In the genomic region with DNA sequence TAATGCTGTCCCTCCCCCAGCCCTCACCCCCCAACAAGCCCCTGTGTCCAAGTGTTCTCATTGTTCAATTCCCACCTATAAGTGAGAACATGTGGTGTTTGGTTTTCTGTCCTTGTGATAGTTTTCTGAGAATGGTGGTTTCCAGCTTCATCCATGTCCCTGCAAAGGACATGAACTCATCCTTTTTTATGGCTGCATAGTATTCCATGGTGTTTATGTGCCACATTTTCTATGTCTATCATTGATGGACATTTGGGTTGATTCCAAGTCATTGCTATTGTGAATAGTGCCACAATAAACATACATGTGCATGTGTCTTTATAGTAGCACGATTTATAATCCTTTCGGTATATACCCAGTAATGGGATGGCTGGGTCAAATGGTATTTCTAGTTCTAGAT, we compare ENCODE assay signal across 11 cellular contexts. TPM values are rescaled to one million over a fixed set of nuclear protein-coding genes. Genes with fewer than 3 reads are reported as not detected.
DNase-seq lines count a peak whose midpoint lies in the region; ATAC-seq, FAIRE-seq and TF ChIP-seq lines count a peak whose summit lies in the region.
"Not testable (repeated sequence)": the region's sequence is repeated elsewhere in the genome, so short reads cannot be mapped to it uniquely, and the experiment has no call there.
"Had no signal": no experiment of that assay in that cellular context is flagged by ENCODE, and none has a peak within 500 bp of the region (broad histone marks: within the 10 kb centered on the region; RNA-seq: fewer than 3 reads in every experiment).

No MANE protein-coding gene starts in this region.

- not testable (repeated sequence) for H3K36me3 ChIP-seq in HEK293 (ENCODE audit: control insufficient read depth in 2 of 2, insufficient read depth in 1 of 2, low read length in 2 of 2); K562 (ENCODE audit: control insufficient read depth, insufficient read depth, low read length)

- CTCF ChIA-PET in HEK293 (lab: Yijun Ruan, JAX) = interaction anchor here (0.7 kb wide), 1 partner anchor 349 kb away, joined by 3 read pairs; no protein-coding TSS in a partner anchor
- CTCF ChIA-PET in K562 (lab: Yijun Ruan, JAX; ENCODE audit: low intra/inter-chr PET ratio) = not testable (repeated sequence)

- not testable (repeated sequence) for H3K79me2 ChIP-seq in K562 (ENCODE audit: control insufficient read depth, insufficient read depth, low read length)

- intact Hi-C loops in K562 (cut with micrococcal nuclease) = not testable (repeated sequence)

- H3K9ac ChIP-seq in K562 (ENCODE audit: insufficient read depth in 1 of 2, low read depth in 2 of 2, low read length in 2 of 2) = not testable (repeated sequence)

- TF ChIP-seq EP300 in K562 (IDR thresholded peaks at IDR 0.05; ENCODE audit: low read length) = not testable (repeated sequence)

- TF ChIP-seq POLR2A in K562 (conservative IDR thresholded peaks at IDR 0.05) = not testable (repeated sequence)

- DNase-seq in K562 (ENCODE audit: extremely low read depth in 1 of 4, low spot score in 3 of 4) = not testable (repeated sequence)
- DNase-seq in mesenteric fat pad (ENCODE audit: low spot score) = peak; percentile 4

- not testable (repeated sequence) for H3K4me2 ChIP-seq in K562 (ENCODE audit: insufficient read depth, low read length)

- not testable (repeated sequence) for FAIRE-seq in K562 (lab: Jason Lieb, UNC)

- H3K4me3 ChIP-seq in HEK293 (ENCODE audit: low read depth, low read length); K562: not testable (repeated sequence)

- POLR2A ChIA-PET in HEK293 (lab: Yijun Ruan, JAX); K562 (lab: Yijun Ruan, JAX): not testable (repeated sequence)

- not testable (repeated sequence) for H3K9me3 ChIP-seq in HEK293 (ENCODE audit: control insufficient read depth, insufficient read depth, low read depth, low read length); K562 (replicated peaks; ENCODE audit: control insufficient read depth, insufficient read depth, low read depth, low read length)

- H2AFZ ChIP-seq in K562 (ENCODE audit: low read depth, low read length) = not testable (repeated sequence)

- not testable (repeated sequence) for H3K27me3 ChIP-seq in K562 (ENCODE audit: control insufficient read depth in 2 of 2, insufficient read depth in 2 of 2, low read length in 2 of 2)

- 71% methylated on average over 2 of the region's 2 CpGs for WGBS in K562 (ENCODE audit: insufficient coverage, low coverage, missing lambda C conversion rate)

- H4K20me1 ChIP-seq in K562 (replicated peaks; ENCODE audit: control insufficient read depth, insufficient read depth, low read length) = not testable (repeated sequence)

- not testable (repeated sequence) for H3K9me1 ChIP-seq in K562 (ENCODE audit: control insufficient read depth, insufficient read depth, low read length)

- H3K27ac ChIP-seq in HEK293 (ENCODE audit: extremely low read depth, low read depth, low read length); K562 (ENCODE audit: extremely low read depth, low read depth, low read length): not testable (repeated sequence)

- not testable (repeated sequence) for TF ChIP-seq RAD21 in K562 (CRISPR knock-in tag; conservative IDR thresholded peaks at IDR 0.05 in 1 of 2, IDR thresholded peaks at IDR 0.05 in 1 of 2)

- TF ChIP-seq CTCF in HEK293 (tag by site-specific recombination; IDR thresholded peaks at IDR 0.05); K562 (IDR thresholded peaks at IDR 0.05 in 2 of 3, conservative IDR thresholded peaks at IDR 0.05 in 1 of 3; ENCODE audit: insufficient read depth in 2 of 3, low read depth in 1 of 3, low read length in 3 of 3): not testable (repeated sequence)

- not testable (repeated sequence) for ATAC-seq in K562

- in situ Hi-C loops in K562 (cut with MboI) = not testable (repeated sequence)

- not testable (repeated sequence) for BruUV-seq in K562 (replicated peaks; lab: Mats Ljungman, UMichigan)

- not testable (repeated sequence) for H3K4me1 ChIP-seq in HEK293 (ENCODE audit: control insufficient read depth, insufficient read depth, low read length); K562 (replicated peaks in 1 of 2; ENCODE audit: control insufficient read depth in 2 of 2, insufficient read depth in 2 of 2, low read length in 2 of 2)

RNA-seq across cellular contexts. Expression of a gene that starts 15.6 kb away (rescaled TPM):
- 3.7 and 6.1 TPM in 2 replicates for total RNA-seq in K562 (2011; cell fraction: chromatin; rRNA removed; ENCODE audit: low replicate concordance)
- total RNA-seq in K562 (2011; cell fraction: nucleolus; rRNA removed) = 3.4 and 4.8 TPM in 2 replicates
- total RNA-seq in K562 (2011; cell fraction: nucleoplasm; rRNA removed) = 6.5 and 8.4 TPM in 2 replicates
- total RNA-seq in K562 (2014; rRNA removed) = 0.82 and 1.1 TPM in 2 replicates
- total RNA-seq in K562 (2014; rRNA removed; fragmentation: Illumina TruSeq; extraction: Trizol) = 0.95 and 1.1 TPM in 2 replicates
- 0.98 and 1.1 TPM in 2 replicates for total RNA-seq in K562 (2015; rRNA removed; fragmentation: Illumina TruSeq; extraction: Trizol)
- 3.4 and 3.8 TPM in 2 replicates for total RNA-seq in K562 (2021)
- 4.0 and 4.4 TPM in 2 replicates for polyA plus RNA-seq in K562 (2011; rRNA removed)
- 6.2 and 6.4 TPM in 2 replicates for polyA plus RNA-seq in K562 (2011; cell fraction: cytosol; rRNA removed)
- 7.2 and 10.3 TPM in 2 replicates for polyA plus RNA-seq in K562 (2011; cell fraction: nucleus; rRNA removed)
- polyA plus RNA-seq in K562 (2012) = 2.0 and 3.4 TPM in 2 replicates
- polyA plus RNA-seq in K562 (2014; fragmentation: Illumina TruSeq; extraction: Trizol) = 3.5 TPM in 2 replicates
- under 1 TPM; 0.28 to 0.42 TPM for polyA plus RNA-seq in K562 (2014; fragmentation: Nextera tagmentation; extraction: Ambion mirVana)
- 3.7 and 3.9 TPM in 2 replicates for polyA plus RNA-seq in K562 (2014; rRNA removed)
- polyA minus RNA-seq in K562 (2011; rRNA and poly(A)+ RNA removed) = 2.5 and 3.3 TPM in 2 replicates
- 1.5 and 2.5 TPM in 2 replicates for polyA minus RNA-seq in K562 (2011; cell fraction: cytosol; rRNA and poly(A)+ RNA removed)
- polyA minus RNA-seq in K562 (2011; cell fraction: nucleus; rRNA and poly(A)+ RNA removed) = 1.1 and 1.3 TPM in 2 replicates
- total RNA-seq in mesenteric fat pad = 1.7 TPM
- total RNA-seq: CD4-positive, alpha-beta memory T cell; CD4-positive, alpha-beta T cell; CD8-positive, alpha-beta T cell had no signal
- polyA plus RNA-seq: CD14-positive monocyte; CD4-positive, alpha-beta memory T cell; CD4-positive, CD25-positive, alpha-beta regulatory T cell; CD8-positive, alpha-beta memory T cell had no signal

RNA-seq across cellular contexts. Expression of a gene that starts 17.9 kb away (rescaled TPM):
- 1.5 and 2.6 TPM in 2 replicates for total RNA-seq in K562 (2011; cell fraction: chromatin; rRNA removed; ENCODE audit: low replicate concordance)
- 1.3 and 2.0 TPM in 2 replicates for total RNA-seq in K562 (2011; cell fraction: nucleolus; rRNA removed)
- 2.5 and 2.9 TPM in 2 replicates for total RNA-seq in K562 (2011; cell fraction: nucleoplasm; rRNA removed)
- total RNA-seq in K562 (2014; rRNA removed) (0.09 and 0.16 TPM in 2 replicates), K562 (2014; rRNA removed; fragmentation: Illumina TruSeq; extraction: Trizol) (0.33 and 0.35 TPM in 2 replicates), K562 (2015; rRNA removed; fragmentation: Illumina TruSeq; extraction: Trizol) (not detected in 2 replicates), K562 (2021) (0.78 and 0.84 TPM in 2 replicates), mesenteric fat pad (0.42 TPM)
- polyA plus RNA-seq in K562 (2011; rRNA removed) (0.29 and 0.57 TPM in 2 replicates), K562 (2014; fragmentation: Illumina TruSeq; extraction: Trizol) (0.88 and 1.0 TPM in 2 replicates), K562 (2014; fragmentation: Nextera tagmentation; extraction: Ambion mirVana) (under 1 TPM; 0.20 to 0.37 TPM), K562 (2014; rRNA removed) (1.3 and 1.4 TPM in 2 replicates)
- 0.40 and 0.71 TPM in 2 replicates for polyA plus RNA-seq in K562 (2011; cell fraction: cytosol; rRNA removed)
- 1.2 and 1.4 TPM in 2 replicates for polyA plus RNA-seq in K562 (2011; cell fraction: nucleus; rRNA removed)
- polyA plus RNA-seq in K562 (2012) = 0.31 and 1.6 TPM in 2 replicates
- 0.21 and 0.25 TPM in 2 replicates for polyA minus RNA-seq in K562 (2011; rRNA and poly(A)+ RNA removed)
- polyA minus RNA-seq in K562 (2011; cell fraction: cytosol; rRNA and poly(A)+ RNA removed) = 0.46 TPM in 1 of 2 replicates, not detected in the other
- 0.40 and 0.78 TPM in 2 replicates for polyA minus RNA-seq in K562 (2011; cell fraction: nucleus; rRNA and poly(A)+ RNA removed)
- total RNA-seq: A172; CD4-positive, CD25-positive, alpha-beta regulatory T cell; Daoy had no signal
- polyA plus RNA-seq: CD14-positive monocyte; CD4-positive, alpha-beta memory T cell; CD8-positive, alpha-beta memory T cell had no signal

RNA-seq across cellular contexts. Expression of a gene that starts 41.6 kb away (rescaled TPM):
- total RNA-seq in K562 (2011; cell fraction: chromatin; rRNA removed; ENCODE audit: low replicate concordance) = 203 and 289 TPM in 2 replicates
- 237 and 279 TPM in 2 replicates for total RNA-seq in K562 (2011; cell fraction: nucleolus; rRNA removed)
- total RNA-seq in K562 (2011; cell fraction: nucleoplasm; rRNA removed) = 253 and 291 TPM in 2 replicates
- total RNA-seq in K562 (2014; rRNA removed) = 21.3 and 27.3 TPM in 2 replicates
- total RNA-seq in K562 (2014; rRNA removed; fragmentation: Illumina TruSeq; extraction: Trizol) = 34.9 and 35.8 TPM in 2 replicates
- 37.2 and 42.3 TPM in 2 replicates for total RNA-seq in K562 (2015; rRNA removed; fragmentation: Illumina TruSeq; extraction: Trizol)
- 54.1 and 57.9 TPM in 2 replicates for total RNA-seq in K562 (2021)
- polyA plus RNA-seq in K562 (2011; rRNA removed) = 64.3 and 104 TPM in 2 replicates
- 103 and 114 TPM in 2 replicates for polyA plus RNA-seq in K562 (2011; cell fraction: cytosol; rRNA removed)
- polyA plus RNA-seq in K562 (2011; cell fraction: nucleus; rRNA removed) = 178 and 195 TPM in 2 replicates
- polyA plus RNA-seq in K562 (2012) = 46.6 and 93.0 TPM in 2 replicates
- 75.9 and 91.1 TPM in 2 replicates for polyA plus RNA-seq in K562 (2014; fragmentation: Illumina TruSeq; extraction: Trizol)
- polyA plus RNA-seq in K562 (2014; fragmentation: Nextera tagmentation; extraction: Ambion mirVana) = 10 to 100 TPM; 46.0 to 68.7 TPM
- polyA plus RNA-seq in K562 (2014; rRNA removed) = 55.3 and 60.7 TPM in 2 replicates
- 85.4 and 89.2 TPM in 2 replicates for polyA minus RNA-seq in K562 (2011; rRNA and poly(A)+ RNA removed)
- polyA minus RNA-seq in K562 (2011; cell fraction: cytosol; rRNA and poly(A)+ RNA removed) = 40.9 and 45.8 TPM in 2 replicates
- polyA minus RNA-seq in K562 (2011; cell fraction: nucleus; rRNA and poly(A)+ RNA removed) = 56.5 and 78.1 TPM in 2 replicates
- total RNA-seq in mesenteric fat pad = 102 TPM

RNA-seq across cellular contexts. Expression of a gene that starts 41.8 kb away (rescaled TPM):
- 224 and 416 TPM in 2 replicates for total RNA-seq in K562 (2011; cell fraction: chromatin; rRNA removed; ENCODE audit: low replicate concordance)
- 117 and 133 TPM in 2 replicates for total RNA-seq in K562 (2011; cell fraction: nucleolus; rRNA removed)
- total RNA-seq in K562 (2011; cell fraction: nucleoplasm; rRNA removed) = 151 and 175 TPM in 2 replicates
- total RNA-seq in K562 (2014; rRNA removed) (93.5 and 121 TPM in 2 replicates), K562 (2014; rRNA removed; fragmentation: Illumina TruSeq; extraction: Trizol) (79.9 and 92.1 TPM in 2 replicates), K562 (2015; rRNA removed; fragmentation: Illumina TruSeq; extraction: Trizol) (73.1 and 80.7 TPM in 2 replicates), K562 (2021) (102 and 110 TPM in 2 replicates), mesenteric fat pad (228 TPM)
- polyA plus RNA-seq in K562 (2011; rRNA removed) (222 and 236 TPM in 2 replicates), K562 (2014; fragmentation: Illumina TruSeq; extraction: Trizol) (119 and 154 TPM in 2 replicates), K562 (2014; fragmentation: Nextera tagmentation; extraction: Ambion mirVana) (100 to 1,000 TPM in 1 of 2 experiments, 10 to 100 TPM in 1; 49.8 to 123 TPM), K562 (2014; rRNA removed) (99.5 and 125 TPM in 2 replicates)
- 140 and 207 TPM in 2 replicates for polyA plus RNA-seq in K562 (2011; cell fraction: cytosol; rRNA removed)
- 79.0 and 109 TPM in 2 replicates for polyA plus RNA-seq in K562 (2011; cell fraction: nucleus; rRNA removed)
- polyA plus RNA-seq in K562 (2012) = 107 and 187 TPM in 2 replicates
- 382 and 419 TPM in 2 replicates for polyA minus RNA-seq in K562 (2011; rRNA and poly(A)+ RNA removed)
- polyA minus RNA-seq in K562 (2011; cell fraction: cytosol; rRNA and poly(A)+ RNA removed) = 161 and 169 TPM in 2 replicates
- polyA minus RNA-seq in K562 (2011; cell fraction: nucleus; rRNA and poly(A)+ RNA removed) = 73.5 and 122 TPM in 2 replicates
